1 cellular context compared by ENCODE assay signal in the genomic region with DNA sequence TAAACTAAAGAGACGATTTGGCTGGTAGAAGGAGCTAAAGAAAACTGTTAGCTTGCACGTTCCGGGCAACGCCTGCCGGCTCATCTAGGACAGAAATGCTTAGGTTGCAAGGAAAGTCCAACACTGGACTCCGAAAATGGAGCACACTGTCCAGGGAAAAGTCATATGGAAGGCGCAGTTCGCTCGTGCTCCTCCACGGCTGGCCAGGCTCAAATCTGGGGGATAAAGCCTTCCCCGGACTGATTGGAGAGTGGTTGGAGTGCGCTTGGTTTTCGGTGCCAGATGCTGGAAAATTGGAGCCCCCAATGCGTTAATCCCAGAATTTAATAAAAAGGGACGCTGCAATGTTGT.
TF ChIP-seq lines count a peak whose summit lies in the region.

No MANE protein-coding gene starts in this region.

TF ChIP-seq in A549, 52 proteins besides CTCF, POLR2A, EP300 and RAD21 (continued from another document):
- TF ChIP-seq, protein P1, sequence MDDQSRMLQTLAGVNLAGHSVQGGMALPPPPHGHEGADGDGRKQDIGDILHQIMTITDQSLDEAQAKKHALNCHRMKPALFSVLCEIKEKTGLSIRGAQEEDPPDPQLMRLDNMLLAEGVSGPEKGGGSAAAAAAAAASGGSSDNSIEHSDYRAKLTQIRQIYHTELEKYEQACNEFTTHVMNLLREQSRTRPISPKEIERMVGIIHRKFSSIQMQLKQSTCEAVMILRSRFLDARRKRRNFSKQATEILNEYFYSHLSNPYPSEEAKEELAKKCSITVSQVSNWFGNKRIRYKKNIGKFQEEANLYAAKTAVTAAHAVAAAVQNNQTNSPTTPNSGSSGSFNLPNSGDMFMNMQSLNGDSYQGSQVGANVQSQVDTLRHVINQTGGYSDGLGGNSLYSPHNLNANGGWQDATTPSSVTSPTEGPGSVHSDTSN (IDR thresholded peaks at IDR 0.05), result no peak
